ENCODE assay signal across 9 cellular contexts in the genomic region with DNA sequence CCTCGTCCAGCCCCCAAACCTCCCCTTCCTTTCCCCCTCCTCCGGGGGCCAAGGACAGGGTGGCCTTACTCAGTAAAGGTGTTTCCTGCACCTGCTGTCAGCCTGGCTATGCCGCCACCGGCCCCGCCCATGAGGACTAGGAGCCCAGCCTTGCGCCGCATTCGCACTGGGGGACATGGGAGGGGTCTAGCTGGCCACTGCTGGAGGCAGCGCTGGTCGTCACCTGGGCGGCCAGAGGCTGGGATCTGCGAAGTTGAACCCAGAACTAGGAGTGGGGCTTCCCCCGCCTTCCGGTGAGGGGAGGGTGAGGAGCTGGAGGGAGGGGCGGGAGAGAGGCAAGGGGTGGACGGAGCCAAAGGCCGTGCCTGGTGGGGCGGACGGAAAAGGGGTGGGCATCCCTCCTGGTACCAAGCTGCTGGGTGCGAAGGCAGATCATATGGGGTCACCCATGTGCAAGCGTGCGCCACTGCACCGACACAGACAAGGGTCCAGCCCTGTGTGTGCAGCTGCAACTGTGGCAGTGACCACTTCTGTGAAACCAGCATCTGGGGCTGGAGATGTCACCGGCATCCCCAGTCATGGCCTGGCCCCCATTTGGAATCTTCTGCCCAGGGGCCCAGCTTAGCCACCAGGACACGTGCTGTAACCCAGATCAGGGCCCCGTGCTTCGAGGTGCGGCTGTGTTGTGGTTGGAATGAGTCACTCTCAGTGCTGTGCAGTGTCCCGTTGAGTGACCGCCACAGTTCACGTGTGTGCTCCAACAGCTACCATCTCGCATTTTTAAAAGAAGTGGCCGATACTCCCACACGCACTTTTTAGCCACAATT. TPM values are rescaled to one million over a fixed set of nuclear protein-coding genes. Genes with fewer than 3 reads are reported as not detected.
DNase-seq lines count a peak whose midpoint lies in the region; ATAC-seq and TF ChIP-seq lines count a peak whose summit lies in the region.
"Had no signal": no experiment of that assay in that cellular context is flagged by ENCODE, and none has a peak within 500 bp of the region (broad histone marks: within the 10 kb centered on the region; RNA-seq: fewer than 3 reads in every experiment).

No MANE protein-coding gene starts in this region.

- no peaks in the 10 kb centered on the region for H3K9me3 ChIP-seq in CD4-positive, alpha-beta T cell (ENCODE audit: control insufficient read depth, low read length)
- H3K9me3 ChIP-seq in mucosa of descending colon: no peaks in the 10 kb centered on the region
- H3K9me3 ChIP-seq in prostate gland: no peaks in the 10 kb centered on the region
- H3K9me3 ChIP-seq in sigmoid colon: no peaks in the 10 kb centered on the region

- TF ChIP-seq POLR2A in prostate gland (IDR thresholded peaks at IDR 0.05): no peak
- no peak for TF ChIP-seq POLR2A in sigmoid colon (IDR thresholded peaks at IDR 0.05)

- peaks cover 7% of the 10 kb centered on the region for H3K4me1 Mint-ChIP-seq in CD4-positive, alpha-beta T cell (ENCODE audit: low read depth)
- H3K4me1 Mint-ChIP-seq in activated CD8-positive, alpha-beta T cell treated with anti-CD3 and anti-CD28 coated beads for 36 hours (ENCODE audit: low read depth): peaks cover 3% of the 10 kb centered on the region

- H3K4me3 ChIP-seq in brain microvascular endothelial cell (ENCODE audit: low read depth, low read length) (no peak overlapping the region), mucosa of descending colon (no peak overlapping the region), prostate gland (peak overlapping the region in 1 of 2 donors; percentile 1), sigmoid colon (no peak overlapping the region)

- H3K4me1 ChIP-seq in mucosa of descending colon (ENCODE audit: low read depth) (peaks cover 18% of the 10 kb centered on the region), prostate gland (replicated peaks) (peaks cover 16% of the 10 kb centered on the region), sigmoid colon (peaks cover 0 to 30% (median 30%) of the 10 kb centered on the region in 4 donors)

- H3K36me3 ChIP-seq in brain microvascular endothelial cell (replicated peaks) (peaks cover 13% of the 10 kb centered on the region), mucosa of descending colon (ENCODE audit: low read depth) (peaks cover 4% of the 10 kb centered on the region), prostate gland (no peaks in the 10 kb centered on the region), sigmoid colon (peaks cover 0 to 27% (median 9%) of the 10 kb centered on the region in 4 donors)

- peaks cover 25% of the 10 kb centered on the region for H3K27me3 ChIP-seq in CD4-positive, alpha-beta T cell (ENCODE audit: control insufficient read depth, insufficient read depth, low read length)
- H3K27me3 ChIP-seq in brain microvascular endothelial cell (replicated peaks): peaks cover 21% of the 10 kb centered on the region
- peaks cover 4% of the 10 kb centered on the region for H3K27me3 ChIP-seq in prostate gland (replicated peaks; ENCODE audit: insufficient read depth)
- peaks cover 28 to 47% (median 38%) of the 10 kb centered on the region in 3 donors for H3K27me3 ChIP-seq in sigmoid colon

- H3K27me3 Mint-ChIP-seq in CD4-positive, alpha-beta T cell: peaks cover 16% of the 10 kb centered on the region
- H3K27me3 Mint-ChIP-seq in activated CD8-positive, alpha-beta T cell treated with anti-CD3 and anti-CD28 coated beads for 36 hours: peaks cover 17% of the 10 kb centered on the region

- WGBS in prostate gland: 72% methylated on average over 33 of the region's 34 CpGs
- 50 to 71% methylated on average over 34 of the region's 34 CpGs for WGBS in sigmoid colon, 2 donors

- no peaks in the 10 kb centered on the region for H3K36me3 Mint-ChIP-seq in CD4-positive, alpha-beta T cell (ENCODE audit: low read depth)
- no peaks in the 10 kb centered on the region for H3K36me3 Mint-ChIP-seq in activated CD8-positive, alpha-beta T cell treated with anti-CD3 and anti-CD28 coated beads for 36 hours (ENCODE audit: low read depth)

- intact Hi-C loops in CD4-positive, alpha-beta T cell (cut with DNase I, micrococcal nuclease): no loop called here
- intact Hi-C loops in mucosa of descending colon (cut with DNase I, micrococcal nuclease): no loop called here
- intact Hi-C loops in activated CD8-positive, alpha-beta T cell treated with anti-CD3 and anti-CD28 coated beads for 36 hours (cut with micrococcal nuclease): no loop called here
- intact Hi-C loops in prostate gland (cut with DNase I): no loop called here
- intact Hi-C loops in sigmoid colon (cut with DNase I): no loop called here

- no peak overlapping the region for H3K27ac ChIP-seq in CD4-positive, alpha-beta T cell (ENCODE audit: low read depth, low read length)
- H3K27ac ChIP-seq in brain microvascular endothelial cell: no peak overlapping the region
- no peak overlapping the region for H3K27ac ChIP-seq in prostate gland
- H3K27ac ChIP-seq in sigmoid colon: no peak overlapping the region

- TF ChIP-seq CTCF in CD4-positive, alpha-beta T cell (IDR thresholded peaks at IDR 0.05): no peak
- TF ChIP-seq CTCF in brain microvascular endothelial cell (IDR thresholded peaks at IDR 0.05; ENCODE audit: low read depth, low read length, missing control alignments) (no peak), mucosa of descending colon (IDR thresholded peaks at IDR 0.05) (no peak), prostate gland (IDR thresholded peaks at IDR 0.05) (no peak), sigmoid colon (IDR thresholded peaks at IDR 0.05) (no peak)
- no peak for TF ChIP-seq CTCF in activated CD8-positive, alpha-beta T cell treated with anti-CD3 and anti-CD28 coated beads for 36 hours (IDR thresholded peaks at IDR 0.05)

- ATAC-seq in CD4-positive, alpha-beta T cell (ENCODE audit: poor library complexity): no peak
- peak; percentile 14 for ATAC-seq in mucosa of descending colon
- ATAC-seq in activated CD8-positive, alpha-beta T cell treated with anti-CD3 and anti-CD28 coated beads for 36 hours: no peak

- H3K4me3 Mint-ChIP-seq in CD4-positive, alpha-beta T cell: peak overlapping the region; percentile 30
- no peak overlapping the region for H3K4me3 Mint-ChIP-seq in activated CD8-positive, alpha-beta T cell treated with anti-CD3 and anti-CD28 coated beads for 36 hours

- no peak for DNase-seq in CD4-positive, alpha-beta T cell
- DNase-seq in LoVo (ENCODE audit: low spot score) (peak; percentile 26), brain microvascular endothelial cell (peak; percentile 52), mucosa of descending colon (peak; percentile 64 to 76 (median 74)), SW 1271 (lab: John Stamatoyannopoulos, UW) (no peak), prostate gland (ENCODE audit: low spot score) (no peak), sigmoid colon (no peak)
- DNase-seq in activated CD8-positive, alpha-beta T cell treated with anti-CD3 and anti-CD28 coated beads for 36 hours: no peak
- DNase-seq: stimulated activated naive B cell treated with anti-CD40 and anti-IgM and Interleukin-4, amounts not matched to agents 10 μg/mL and 1 μg/mL and 100 μg/mL, for 72 hours had no signal

- no peak for TF ChIP-seq EP300 in sigmoid colon (IDR thresholded peaks at IDR 0.05)

- POLR2A ChIA-PET in CD4-positive, alpha-beta T cell (lab: Charles Lee): interaction anchor here (0.6 kb wide), 1 partner anchor 402 kb away, joined by 3 read pairs; no protein-coding TSS in a partner anchor
- POLR2A ChIA-PET in activated CD8-positive, alpha-beta T cell treated with anti-CD3 and anti-CD28 coated beads for 36 hours (lab: Charles Lee): interaction anchor here (0.6 to 1.0 kb wide), 2 partner anchors 40 to 222 kb away, joined by 3 read pairs; no protein-coding TSS in a partner anchor

- CTCF ChIA-PET in CD4-positive, alpha-beta T cell (lab: Charles Lee): no interaction called here
- CTCF ChIA-PET in activated CD8-positive, alpha-beta T cell treated with anti-CD3 and anti-CD28 coated beads for 36 hours (lab: Charles Lee): interaction anchor here (0.8 to 1.1 kb wide), 3 partner anchors 9 to 59 kb away, joined by 3 read pairs; a partner anchor contains a TSS

- H3K9me3 Mint-ChIP-seq in CD4-positive, alpha-beta T cell: no peaks in the 10 kb centered on the region
- no peaks in the 10 kb centered on the region for H3K9me3 Mint-ChIP-seq in activated CD8-positive, alpha-beta T cell treated with anti-CD3 and anti-CD28 coated beads for 36 hours
- H3K9me3 Mint-ChIP-seq: stimulated activated naive B cell treated with anti-CD40 and anti-IgM and Interleukin-4, amounts not matched to agents 10 μg/mL and 1 μg/mL and 100 μg/mL, for 72 hours had no signal

- H3K27ac Mint-ChIP-seq in CD4-positive, alpha-beta T cell: no peak overlapping the region
- no peak overlapping the region for H3K27ac Mint-ChIP-seq in activated CD8-positive, alpha-beta T cell treated with anti-CD3 and anti-CD28 coated beads for 36 hours
- H3K27ac Mint-ChIP-seq: stimulated activated naive B cell treated with anti-CD40 and anti-IgM and Interleukin-4, amounts not matched to agents 10 μg/mL and 1 μg/mL and 100 μg/mL, for 72 hours had no signal

- in situ Hi-C loops in brain microvascular endothelial cell (cut with HindIII; ENCODE audit: low pct_ligation_motif_present, low sequenced_read_pairs): no loop called here

RNA-seq across cellular contexts. Expression of a gene that starts 8.5 kb away (rescaled TPM):
- 1 to 10 TPM; 2.6 to 2.8 TPM for total RNA-seq in CD4-positive, alpha-beta T cell
- total RNA-seq in mucosa of descending colon: 100 to 1,000 TPM; 128 to 486 (median 198) TPM
- 1 to 10 TPM; 1.0 to 1.4 TPM for total RNA-seq in activated CD8-positive, alpha-beta T cell treated with anti-CD3 and anti-CD28 coated beads for 36 hours
- 1 to 10 TPM in 1 of 2 donors, under 1 TPM in 1; 0.91 to 1.6 TPM for total RNA-seq in prostate gland
- not detected for total RNA-seq in sigmoid colon
- polyA plus RNA-seq in sigmoid colon: 10 to 100 TPM; 42.0 to 78.1 (median 43.0) TPM

Comparison
In these comparisons a context has a peak if more than half of its experiments do, and no peak if none do; other contexts are left out.
1. DNase-seq: peak in LoVo (single experiment), brain microvascular endothelial cell (single experiment) and mucosa of descending colon (3 of 3); none in CD4-positive, alpha-beta T cell (0 of 10), SW 1271 (0 of 2), activated CD8-positive, alpha-beta T cell treated with anti-CD3 and anti-CD28 coated beads for 36 hours (single experiment), prostate gland (single experiment) and sigmoid colon (single experiment).
2. RNA of a gene that starts 8.5 kb away (total RNA-seq): 128 to 486 TPM in mucosa of descending colon; 2.6 to 2.8 TPM in CD4-positive, alpha-beta T cell, 0.91 to 1.6 TPM in prostate gland, 1.0 to 1.4 TPM in activated CD8-positive, alpha-beta T cell treated with anti-CD3 and anti-CD28 coated beads for 36 hours and not detected in sigmoid colon; every median in the first group is over 10 times any median in the second.